Comparison of ENCODE assay signal across 10 cellular contexts in genomic region chr20:34526466-34526865, GRCh38. TPM values are rescaled to one million over a fixed set of nuclear protein-coding genes. Genes with fewer than 3 reads are reported as not detected.
DNase-seq lines count a peak whose midpoint lies in the region; ATAC-seq and TF ChIP-seq lines count a peak whose summit lies in the region.
"Had no signal": no experiment of that assay in that cellular context is flagged by ENCODE, and none has a peak within 500 bp of the region (broad histone marks: within the 10 kb centered on the region; RNA-seq: fewer than 3 reads in every experiment).

No MANE protein-coding gene starts in this region.

- no peak for TF ChIP-seq EP300 in suprapubic skin (IDR thresholded peaks at IDR 0.05)

- no peak for ATAC-seq in IMR-90 (ENCODE audit: low read depth)
- ATAC-seq in lung (ENCODE audit: insufficient read depth, low FRiP score): no peak
- no peak for ATAC-seq in HG02623 (IDR thresholded peaks at IDR 0.05; ENCODE audit: unreplicated experiment)
- ATAC-seq: GM12878 had no signal

- H2AK5ac ChIP-seq in IMR-90 (ENCODE audit: low read depth, low read length): peak overlapping the region; percentile 90

- CTCF ChIA-PET in IMR-90 (lab: Yijun Ruan, JAX): interaction anchor here (1.0 to 2.1 kb wide), 2 partner anchors 9 to 214 kb away, joined by 3 to 12 read pairs; no protein-coding TSS in a partner anchor

- H3K9ac ChIP-seq in IMR-90 (ENCODE audit: low read depth, low read length): peak overlapping the region; percentile 46

- peak overlapping the region; percentile 87 for H2BK120ac ChIP-seq in IMR-90 (ENCODE audit: low read depth, low read length)

- dilution Hi-C loops in IMR-90 (cut with HindIII; ENCODE audit: low sequenced_read_pairs, unreplicated experiment): no loop called here

- peak overlapping the region; percentile 91 for H4K91ac ChIP-seq in IMR-90 (ENCODE audit: insufficient read depth, low read depth, low read length)

- H3K4ac ChIP-seq in IMR-90 (ENCODE audit: low read depth, low read length): peak overlapping the region; percentile 89

- H3K27ac ChIP-seq in IMR-90 (ENCODE audit: insufficient read depth, low read length) (peak overlapping the region; percentile 87), caudate nucleus (ENCODE audit: low read depth, low read length) (peak overlapping the region; percentile 99), lung (ENCODE audit: low read depth in 1 of 2, low read length in 1 of 2) (peak overlapping the region; percentile 72 to 84), suprapubic skin (peak overlapping the region; percentile 85)

- 0% methylated on average over 1 of the region's 5 CpGs; no CpG with 5 or more reads in 1 of the 2 experiments for WGBS in IMR-90 (ENCODE audit: extremely low coverage in 2 of 2, insufficient read length in 1 of 2), 2 experiments
- 64 to 84% methylated on average over 5 of the region's 5 CpGs for WGBS in lung, 2 donors
- WGBS in suprapubic skin: 60% methylated on average over 5 of the region's 5 CpGs

- TF ChIP-seq CTCF in IMR-90 (conservative IDR thresholded peaks at IDR 0.05; ENCODE audit: low read depth, low read length) (no peak), lung (IDR thresholded peaks at IDR 0.05; ENCODE audit: control extremely low read depth, extremely low read depth) (no peak), suprapubic skin (IDR thresholded peaks at IDR 0.05) (no peak)

- H2BK20ac ChIP-seq in IMR-90 (ENCODE audit: low read depth, low read length): peak overlapping the region; percentile 88

- peak overlapping the region; percentile 73 for H3K14ac ChIP-seq in IMR-90 (replicated peaks; ENCODE audit: low read depth, low read length)

- peaks cover 61% of the 10 kb centered on the region for H3K9me1 ChIP-seq in IMR-90 (ENCODE audit: insufficient read depth, low read length)

- peak overlapping the region; percentile 59 for H3K4me2 ChIP-seq in IMR-90 (ENCODE audit: low read depth, low read length)

- H3K56ac ChIP-seq in IMR-90 (ENCODE audit: extremely low read depth, insufficient read depth, low read length): peak overlapping the region; percentile 67

- peak overlapping the region; percentile 63; the same call in 2 of the 3 replicates for H2BK15ac ChIP-seq in IMR-90 (ENCODE audit: low read depth, low read length)

- in situ Hi-C loops in IMR-90 (cut with MboI; ENCODE audit: low sequenced_read_pairs): no loop called here

- H4K5ac ChIP-seq in IMR-90 (ENCODE audit: low read depth, low read length): peak overlapping the region; percentile 71

- H3K4me3 ChIP-seq in IMR-90 (ENCODE audit: insufficient read depth, low read depth, low read length) (no peak overlapping the region), lung (no peak overlapping the region), suprapubic skin (no peak overlapping the region)
- H3K4me3 ChIP-seq: GM12878 had no signal

- no peak overlapping the region for H2AFZ ChIP-seq in IMR-90 (replicated peaks; ENCODE audit: low read length, poor library complexity)

- H4K8ac ChIP-seq in IMR-90 (ENCODE audit: low read depth in 2 of 2, low read length in 2 of 2): peak overlapping the region; percentile 25 to 72; a peak in 3 of 4 replicates

- H3K36me3 ChIP-seq in IMR-90 (ENCODE audit: control insufficient read depth, insufficient read depth, low read length) (peaks cover 46% of the 10 kb centered on the region), lung (ENCODE audit: control insufficient read depth in 2 of 2, insufficient read depth in 2 of 2, low read length in 2 of 2) (peaks cover 13 to 27% of the 10 kb centered on the region in 2 donors), suprapubic skin (peaks cover 44% of the 10 kb centered on the region)

- intact Hi-C loops in IMR-90 (cut with micrococcal nuclease): no loop called here

- TF ChIP-seq POLR2A in IMR-90 (IDR thresholded peaks at IDR 0.05; ENCODE audit: low read depth, low read length) (no peak), suprapubic skin (IDR thresholded peaks at IDR 0.05) (no peak)

- POLR2A ChIA-PET in IMR-90 (lab: Charles Lee; ENCODE audit: unreplicated experiment): no interaction called here

- H3K9me3 ChIP-seq in IMR-90 (ENCODE audit: control insufficient read depth, insufficient read depth, low read length) (no peaks in the 10 kb centered on the region), lung (ENCODE audit: control insufficient read depth in 2 of 2, insufficient read depth in 1 of 2, low read length in 1 of 2) (no peaks in the 10 kb centered on the region), suprapubic skin (no peaks in the 10 kb centered on the region)

- TSS peak; percentile 2 for BruUV-seq in IMR-90 (replicated peaks; lab: Mats Ljungman, UMichigan)

- TF ChIP-seq RAD21 in IMR-90 (IDR thresholded peaks at IDR 0.05; ENCODE audit: low read length): no peak

- H4K20me1 ChIP-seq in IMR-90 (ENCODE audit: insufficient read depth, low read length): peaks cover 30% of the 10 kb centered on the region

- no peaks in the 10 kb centered on the region for H3K27me3 ChIP-seq in IMR-90 (ENCODE audit: control insufficient read depth, insufficient read depth, low read length)
- no peaks in the 10 kb centered on the region for H3K27me3 ChIP-seq in lung (ENCODE audit: control insufficient read depth, insufficient read depth)
- no peaks in the 10 kb centered on the region for H3K27me3 ChIP-seq in suprapubic skin

- H3K4me1 ChIP-seq in IMR-90 (ENCODE audit: control insufficient read depth, insufficient read depth, low read length) (peaks cover 46% of the 10 kb centered on the region), lung (ENCODE audit: control insufficient read depth in 2 of 2, insufficient read depth in 2 of 2, low read length in 2 of 2) (peaks cover 4 to 23% of the 10 kb centered on the region in 2 donors), suprapubic skin (peaks cover 67% of the 10 kb centered on the region)

- peak overlapping the region; percentile 87 for H3K23ac ChIP-seq in IMR-90 (ENCODE audit: low read depth, low read length)

- peak overlapping the region; percentile 56 for H2AK9ac ChIP-seq in IMR-90 (replicated peaks; ENCODE audit: low read depth, low read length, poor library complexity)

- peak overlapping the region; percentile 92 for H2BK5ac ChIP-seq in IMR-90 (ENCODE audit: low read depth, low read length, poor library complexity, severe bottlenecking)

- peak overlapping the region; percentile 91 for H3K18ac ChIP-seq in IMR-90 (ENCODE audit: low read depth, low read length)

- H3K79me1 ChIP-seq in IMR-90 (ENCODE audit: low read depth in 1 of 2, low read length in 2 of 2): peaks cover 61 to 86% of the 10 kb centered on the region in 2 experiments

- DNase-seq in IMR-90 (peak; percentile 33), caudate nucleus (lab: John Stamatoyannopoulos, UW) (no peak), lung (ENCODE audit: low spot score) (no peak), suprapubic skin (ENCODE audit: low spot score in 2 of 2) (peak; percentile 57 to 58), NCI-H2227 treated with DMSO at 0.1 percent for 48 hours (lab: John Stamatoyannopoulos, UW) (no peak)
- no peak for DNase-seq in stimulated activated CD4-positive, alpha-beta T cell treated with anti-CD3 and anti-CD28 coated beads, Interleukin-15, amount 100 ng/mL, for 24 hours
- DNase-seq in central memory CD4-positive, alpha-beta T cell: no peak
- DNase-seq: NCI-H1436 treated with DMSO at 0.1 percent for 48 hours had no signal

TF ChIP-seq in IMR-90, 13 proteins besides CTCF, POLR2A, EP300 and RAD21:
- TF ChIP-seq USF2 (IDR thresholded peaks at IDR 0.05; ENCODE audit: low read depth, low read length) (no peak), CEBPB (IDR thresholded peaks at IDR 0.05; ENCODE audit: low read depth, low read length) (0 out of 2 replicates have a peak, but pooled peaks have one; percentile 32)

RNA-seq across cellular contexts. Expression of gene DYNLRB1, which starts 10.2 kb away (rescaled TPM):
- 78.0 and 82.4 TPM in 2 replicates for total RNA-seq in IMR-90 (2012; rRNA removed)
- 380 and 406 TPM in 2 replicates for polyA plus RNA-seq in IMR-90 (2012; rRNA removed)
- polyA plus RNA-seq in IMR-90 (2012; cell fraction: cytosol; rRNA removed): 425 and 634 TPM in 2 replicates
- polyA plus RNA-seq in IMR-90 (2012; cell fraction: nucleus; rRNA removed; ENCODE audit: low replicate concordance): 82.6 and 188 TPM in 2 replicates
- total RNA-seq in lung: 100 to 1,000 TPM in 1 of 2 donors, 10 to 100 TPM in 1; 77.3 to 135 TPM
- 100 to 1,000 TPM; 177 to 433 TPM for polyA plus RNA-seq in lung
- total RNA-seq in suprapubic skin: 100 to 1,000 TPM; 143 to 270 (median 225) TPM

RNA-seq across cellular contexts. Expression of gene MAP1LC3A, which starts 32.1 kb away (rescaled TPM):
- 10.0 and 12.5 TPM in 2 replicates for total RNA-seq in IMR-90 (2012; rRNA removed)
- 39.7 and 50.7 TPM in 2 replicates for polyA plus RNA-seq in IMR-90 (2012; rRNA removed)
- 42.3 and 104 TPM in 2 replicates for polyA plus RNA-seq in IMR-90 (2012; cell fraction: cytosol; rRNA removed)
- 149 and 281 TPM in 2 replicates for polyA plus RNA-seq in IMR-90 (2012; cell fraction: nucleus; rRNA removed; ENCODE audit: low replicate concordance)
- total RNA-seq in lung: 10 to 100 TPM; 30.1 to 30.7 TPM
- polyA plus RNA-seq in lung: 10 to 100 TPM; 44.8 to 67.6 TPM
- total RNA-seq in suprapubic skin: 100 to 1,000 TPM in 2 of 4 donors, 10 to 100 TPM in 2; 42.6 to 111 (median 103) TPM

Comparison
In these comparisons a context has a peak if more than half of its experiments do, and no peak if none do; other contexts are left out.
1. DNase-seq: peak in IMR-90 (single experiment) and suprapubic skin (2 of 2); none in caudate nucleus (0 of 61), lung (single experiment), stimulated activated CD4-positive, alpha-beta T cell treated with anti-CD3 and anti-CD28 coated beads, Interleukin-15, amount 100 ng/mL, for 24 hours (single experiment), central memory CD4-positive, alpha-beta T cell (single experiment) and NCI-H2227 treated with DMSO at 0.1 percent for 48 hours (single experiment).
2. Peak in every context shown above with its lines, with median percentiles within 50 percentile points of each other: H3K27ac ChIP-seq.